ENCODE assay signal across 1 cellular context in genomic region chr16:324451-325334, GRCh38.
A peak's percentile ranks its signal among the peaks of the same experiment; 100 is the strongest.
TF ChIP-seq lines count a peak whose summit lies in the region.

No MANE protein-coding gene starts in this region.

TF ChIP-seq in HEK293, 187 proteins besides CTCF, POLR2A, EP300 and RAD21 (continued from another document and continues in another):
- TF ChIP-seq ZBTB11 (tag by site-specific recombination; conservative IDR thresholded peaks at IDR 0.05; ENCODE audit: low read depth) (no peak; the same call in none of the 2 replicates), ZNF560 (tag by site-specific recombination; IDR thresholded peaks at IDR 0.05; ENCODE audit: borderline replicate concordance) (no peak), ZNF202 (tag by site-specific recombination; IDR thresholded peaks at IDR 0.05; ENCODE audit: borderline replicate concordance) (no peak), PRDM1 (tag by site-specific recombination; IDR thresholded peaks at IDR 0.05) (no peak), SCRT2 (tag by site-specific recombination; IDR thresholded peaks at IDR 0.05) (peak; percentile 96), YY1 (tag by site-specific recombination; IDR thresholded peaks at IDR 0.05) (no peak), ZNF10 (tag by site-specific recombination; IDR thresholded peaks at IDR 0.05) (peak; percentile 77), ZNF394 (tag by site-specific recombination; IDR thresholded peaks at IDR 0.05; ENCODE audit: borderline replicate concordance) (peak; percentile 58; the same call in 1 of the 2 replicates), ZBTB49 (tag by site-specific recombination; IDR thresholded peaks at IDR 0.05; ENCODE audit: low read depth) (no peak), ZNF26 (tag by site-specific recombination; IDR thresholded peaks at IDR 0.05) (no peak), PATZ1 (tag by site-specific recombination; IDR thresholded peaks at IDR 0.05) (peak; percentile 77), ZNF776 (tag by site-specific recombination; IDR thresholded peaks at IDR 0.05; ENCODE audit: borderline replicate concordance) (no peak), GLI2 (tag by site-specific recombination; IDR thresholded peaks at IDR 0.05; ENCODE audit: borderline replicate concordance, low read depth) (peak; percentile 94; the same call in 1 of the 2 replicates), ZNF449 (tag by site-specific recombination; IDR thresholded peaks at IDR 0.05) (peak; percentile 55), ZNF175 (tag by site-specific recombination; IDR thresholded peaks at IDR 0.05) (no peak), ZEB2 (tag by site-specific recombination; IDR thresholded peaks at IDR 0.05) (peak; percentile 86), ZBTB8A (tag by site-specific recombination; IDR thresholded peaks at IDR 0.05) (peak; percentile 98), ZNF513 (tag by site-specific recombination; IDR thresholded peaks at IDR 0.05) (no peak), ZNF311 (tag by site-specific recombination; IDR thresholded peaks at IDR 0.05; ENCODE audit: borderline replicate concordance) (no peak), ZNF280C (tag by site-specific recombination; IDR thresholded peaks at IDR 0.05) (no peak), MEIS1 (CRISPR knock-in tag; IDR thresholded peaks at IDR 0.05; ENCODE audit: borderline replicate concordance) (no peak), ZNF302 (tag by site-specific recombination; IDR thresholded peaks at IDR 0.05; ENCODE audit: low read depth) (no peak), ZNF585B (tag by site-specific recombination; IDR thresholded peaks at IDR 0.05) (no peak), ZNF404 (tag by site-specific recombination; IDR thresholded peaks at IDR 0.05) (no peak), ZNF830 (tag by site-specific recombination; IDR thresholded peaks at IDR 0.05; ENCODE audit: low read depth) (no peak), ZBTB1 (tag by site-specific recombination; IDR thresholded peaks at IDR 0.05) (no peak), ZFP37 (tag by site-specific recombination; IDR thresholded peaks at IDR 0.05) (no peak), ZNF670 (tag by site-specific recombination; IDR thresholded peaks at IDR 0.05; ENCODE audit: low read depth) (no peak), ZNF660 (tag by site-specific recombination; IDR thresholded peaks at IDR 0.05) (0 out of 2 replicates have a peak, but pooled peaks have one; percentile 40), ZNF580 (tag by site-specific recombination; IDR thresholded peaks at IDR 0.05) (peak; percentile 52; the same call in 1 of the 2 replicates), ZNF473 (tag by site-specific recombination; IDR thresholded peaks at IDR 0.05) (no peak), ZSCAN4 (tag by site-specific recombination; IDR thresholded peaks at IDR 0.05) (peak; percentile 56), BCL6B (tag by site-specific recombination; IDR thresholded peaks at IDR 0.05) (no peak), ZNF555 (tag by site-specific recombination; conservative IDR thresholded peaks at IDR 0.05) (no peak), ZNF223 (tag by site-specific recombination; IDR thresholded peaks at IDR 0.05) (no peak), ZSCAN23 (tag by site-specific recombination; IDR thresholded peaks at IDR 0.05) (peak; percentile 92)
